16 cellular contexts compared by ENCODE assay signal in the genomic region with DNA sequence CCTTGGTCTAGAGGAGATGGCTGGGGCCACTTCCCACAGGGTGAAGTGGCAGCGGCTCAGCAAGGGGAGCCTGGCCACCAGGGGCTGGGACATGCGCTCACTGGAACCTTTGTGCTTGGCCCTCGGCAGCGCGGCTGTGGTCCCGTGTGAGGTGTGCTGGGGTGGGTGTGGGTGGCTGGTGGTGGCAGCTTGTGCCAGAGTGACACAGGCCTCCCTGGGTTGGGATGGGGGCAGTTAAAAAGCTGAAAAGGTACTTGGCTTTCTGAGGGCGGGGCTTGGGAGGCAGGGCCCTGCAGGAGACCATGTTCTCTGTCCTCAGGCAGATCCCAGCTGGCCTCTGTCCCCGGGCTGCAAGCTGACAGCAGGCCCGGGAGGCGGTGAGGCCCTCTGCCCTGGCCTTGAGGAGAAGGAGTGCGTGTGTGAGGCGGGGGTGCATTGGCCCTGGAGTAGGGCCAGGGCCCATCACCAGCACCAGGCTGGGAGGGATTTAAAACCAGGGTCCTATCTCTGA. TPM values are rescaled to one million over a fixed set of nuclear protein-coding genes. Genes with fewer than 3 reads are reported as not detected.
DNase-seq lines count a peak whose midpoint lies in the region; ATAC-seq, FAIRE-seq and TF ChIP-seq lines count a peak whose summit lies in the region.
"Had no signal": no experiment of that assay in that cellular context is flagged by ENCODE, and none has a peak within 500 bp of the region (broad histone marks: within the 10 kb centered on the region; RNA-seq: fewer than 3 reads in every experiment).

No MANE protein-coding gene starts in this region.

- no peak for TF ChIP-seq CTCF in astrocyte (IDR thresholded peaks at IDR 0.05; ENCODE audit: insufficient read depth, low read depth, low read length)

- H3K9me3 Mint-ChIP-seq in stimulated activated naive CD8-positive, alpha-beta T cell treated with anti-CD3 and anti-CD28 coated beads, Interleukin-15, Interleukin-2, amounts not matched to agents 100 ng/mL and 50 ng/mL, for 24 hours: no peaks in the 10 kb centered on the region
- no peaks in the 10 kb centered on the region for H3K9me3 Mint-ChIP-seq in stimulated activated naive CD8-positive, alpha-beta T cell treated with anti-CD3 and anti-CD28 coated beads, Interleukin-15, amount 100 ng/mL, for 72 hours
- H3K9me3 Mint-ChIP-seq in astrocyte (ENCODE audit: unreplicated experiment) (no peaks in the 10 kb centered on the region), memory B cell (no peaks in the 10 kb centered on the region)
- H3K9me3 Mint-ChIP-seq: activated T-cell treated with anti-CD3 and anti-CD28 coated beads, Interleukin-2, amount 50 U/mL, for 4 hours; IgD-negative memory B cell had no signal

- peak overlapping the region; percentile 19 for H3K27ac Mint-ChIP-seq in stimulated activated naive CD8-positive, alpha-beta T cell treated with anti-CD3 and anti-CD28 coated beads, Interleukin-15, Interleukin-2, amounts not matched to agents 100 ng/mL and 50 ng/mL, for 24 hours
- peak overlapping the region in 1 of 2 donors; percentile 87 for H3K27ac Mint-ChIP-seq in stimulated activated naive CD8-positive, alpha-beta T cell treated with anti-CD3 and anti-CD28 coated beads, Interleukin-15, amount 100 ng/mL, for 72 hours
- peak overlapping the region; percentile 62 for H3K27ac Mint-ChIP-seq in astrocyte (ENCODE audit: unreplicated experiment)
- peak overlapping the region; percentile 71 for H3K27ac Mint-ChIP-seq in memory B cell

- no peak overlapping the region for H3K9ac ChIP-seq in astrocyte (ENCODE audit: low read length)

- H3K4me1 ChIP-seq in astrocyte (ENCODE audit: insufficient read depth, low read length): no peaks in the 10 kb centered on the region
- H3K4me1 ChIP-seq: BE2C had no signal

- no peak overlapping the region for H3K4me3 Mint-ChIP-seq in stimulated activated naive CD8-positive, alpha-beta T cell treated with anti-CD3 and anti-CD28 coated beads, Interleukin-15, Interleukin-2, amounts not matched to agents 100 ng/mL and 50 ng/mL, for 24 hours
- H3K4me3 Mint-ChIP-seq in stimulated activated naive CD8-positive, alpha-beta T cell treated with anti-CD3 and anti-CD28 coated beads, Interleukin-15, amount 100 ng/mL, for 72 hours: no peak overlapping the region
- H3K4me3 Mint-ChIP-seq in astrocyte (ENCODE audit: unreplicated experiment): no peak overlapping the region
- no peak overlapping the region for H3K4me3 Mint-ChIP-seq in memory B cell
- H3K4me3 Mint-ChIP-seq: activated T-cell treated with anti-CD3 and anti-CD28 coated beads, Interleukin-2, amount 50 U/mL, for 4 hours; brain had no signal

- H3K9me3 ChIP-seq in astrocyte (ENCODE audit: insufficient read depth, low read depth, low read length): no peaks in the 10 kb centered on the region
- H3K9me3 ChIP-seq: BE2C had no signal

- H3K27me3 Mint-ChIP-seq in stimulated activated naive CD8-positive, alpha-beta T cell treated with anti-CD3 and anti-CD28 coated beads, Interleukin-15, Interleukin-2, amounts not matched to agents 100 ng/mL and 50 ng/mL, for 24 hours: no peaks in the 10 kb centered on the region
- no peaks in the 10 kb centered on the region for H3K27me3 Mint-ChIP-seq in stimulated activated naive CD8-positive, alpha-beta T cell treated with anti-CD3 and anti-CD28 coated beads, Interleukin-15, amount 100 ng/mL, for 72 hours
- no peaks in the 10 kb centered on the region for H3K27me3 Mint-ChIP-seq in astrocyte (ENCODE audit: low read depth, unreplicated experiment)
- H3K27me3 Mint-ChIP-seq in memory B cell: no peaks in the 10 kb centered on the region
- H3K27me3 Mint-ChIP-seq: brain, IgD-negative memory B cell had no signal

- FAIRE-seq in astrocyte (lab: Jason Lieb, UNC): no peak

- H3K4me2 ChIP-seq in astrocyte (ENCODE audit: low read length): no peak overlapping the region

- no peak overlapping the region for H3K4me3 ChIP-seq in astrocyte (ENCODE audit: insufficient read depth, low read depth, low read length)

- no peak for DNase-seq in stimulated activated naive CD8-positive, alpha-beta T cell treated with anti-CD3 and anti-CD28 coated beads, Interleukin-15, amount 100 ng/mL, for 72 hours
- no peak for DNase-seq in astrocyte (ENCODE audit: low read depth)
- no peak for DNase-seq in memory B cell (ENCODE audit: low spot score in 2 of 2)
- DNase-seq in NOMO-1 treated with DMSO at 0.1 percent for 48 hours (lab: John Stamatoyannopoulos, UW; ENCODE audit: unreplicated experiment): no peak
- DNase-seq in activated CD4-positive, alpha-beta T cell treated with anti-CD3 and anti-CD28 coated beads, Interleukin-2, amount 50 U/mL, for 4 hours: no peak
- DNase-seq in mesenteric fat pad (ENCODE audit: low spot score): no peak
- DNase-seq in COR-L47 (lab: John Stamatoyannopoulos, UW): no peak
- DNase-seq: activated T-cell treated with anti-CD3 and anti-CD28 coated beads, Interleukin-2, amount 50 U/mL, for 4 hours; BE2C; NCI-H146; NCI-H82; stimulated activated CD4-positive, alpha-beta T cell treated with anti-CD3 and anti-CD28 coated beads, Interleukin-1b, Interleukin-23, amount 100 ng/mL, for 48 hours had no signal

- H3K27me3 ChIP-seq in astrocyte (ENCODE audit: insufficient read depth, low read length): no peaks in the 10 kb centered on the region
- H3K27me3 ChIP-seq: BE2C had no signal

- peaks cover 36% of the 10 kb centered on the region for H4K20me1 ChIP-seq in astrocyte (ENCODE audit: insufficient read depth, low read length)

- no peak for ATAC-seq in stimulated activated naive CD8-positive, alpha-beta T cell treated with anti-CD3 and anti-CD28 coated beads, Interleukin-15, amount 100 ng/mL, for 72 hours
- ATAC-seq in memory B cell (ENCODE audit: low read depth): no peak
- ATAC-seq: activated T-cell treated with anti-CD3 and anti-CD28 coated beads, Interleukin-2, amount 50 U/mL, for 4 hours had no signal

- H3K36me3 ChIP-seq in astrocyte (ENCODE audit: insufficient read depth, low read length): peaks cover 6% of the 10 kb centered on the region

- peaks cover 3% of the 10 kb centered on the region for H3K79me2 ChIP-seq in astrocyte (ENCODE audit: insufficient read depth, low read length)

- H3K4me1 Mint-ChIP-seq in stimulated activated naive CD8-positive, alpha-beta T cell treated with anti-CD3 and anti-CD28 coated beads, Interleukin-15, Interleukin-2, amounts not matched to agents 100 ng/mL and 50 ng/mL, for 24 hours (ENCODE audit: low read depth): no peaks in the 10 kb centered on the region
- peaks cover 9% of the 10 kb centered on the region for H3K4me1 Mint-ChIP-seq in stimulated activated naive CD8-positive, alpha-beta T cell treated with anti-CD3 and anti-CD28 coated beads, Interleukin-15, amount 100 ng/mL, for 72 hours
- H3K4me1 Mint-ChIP-seq in astrocyte (ENCODE audit: low read depth, unreplicated experiment) (no peaks in the 10 kb centered on the region), memory B cell (no peaks in the 10 kb centered on the region)
- H3K4me1 Mint-ChIP-seq: brain, IgD-negative memory B cell had no signal

- H3K27ac ChIP-seq in astrocyte (ENCODE audit: low read depth, low read length): no peak overlapping the region

- no peak overlapping the region for H2AFZ ChIP-seq in astrocyte (ENCODE audit: low read depth, low read length)

- H3K36me3 Mint-ChIP-seq in stimulated activated naive CD8-positive, alpha-beta T cell treated with anti-CD3 and anti-CD28 coated beads, Interleukin-15, Interleukin-2, amounts not matched to agents 100 ng/mL and 50 ng/mL, for 24 hours (ENCODE audit: low read depth): peaks cover 9% of the 10 kb centered on the region
- H3K36me3 Mint-ChIP-seq in astrocyte (ENCODE audit: low read depth, unreplicated experiment) (no peaks in the 10 kb centered on the region), memory B cell (peaks cover 6% of the 10 kb centered on the region)
- H3K36me3 Mint-ChIP-seq: IgD-negative memory B cell had no signal

RNA-seq across cellular contexts. Expression of a gene that starts 17.3 kb away (rescaled TPM):
- total RNA-seq in astrocyte: 10.3 and 14.7 TPM in 2 replicates
- 14.4 TPM for total RNA-seq in mesenteric fat pad

RNA-seq across cellular contexts. Expression of a gene that starts 22.1 kb away (rescaled TPM):
- total RNA-seq in astrocyte: 1.8 and 5.3 TPM in 2 replicates
- total RNA-seq in mesenteric fat pad: 3.0 TPM

RNA-seq across cellular contexts. Expression of a gene that starts 39.7 kb away (rescaled TPM):
- 101 and 102 TPM in 2 replicates for total RNA-seq in astrocyte
- total RNA-seq in mesenteric fat pad: 91.2 TPM

RNA-seq across cellular contexts. Expression of a gene that starts 41.7 kb away (rescaled TPM):
- 7.2 and 8.5 TPM in 2 replicates for total RNA-seq in astrocyte
- total RNA-seq in mesenteric fat pad: 6.0 TPM

RNA-seq across cellular contexts. Expression of a gene that starts 56.3 kb away (rescaled TPM):
- total RNA-seq in astrocyte (15.0 and 15.1 TPM in 2 replicates), mesenteric fat pad (not detected)
- total RNA-seq: posterior vena cava had no signal
